ENCODE assay signal across 16 cellular contexts in genomic region chr10:74026428-74026979, GRCh38. TPM values are rescaled to one million over a fixed set of nuclear protein-coding genes. Genes with fewer than 3 reads are reported as not detected.
DNase-seq lines count a peak whose midpoint lies in the region; ATAC-seq and TF ChIP-seq lines count a peak whose summit lies in the region.
"Had no signal": no experiment of that assay in that cellular context is flagged by ENCODE, and none has a peak within 500 bp of the region (broad histone marks: within the 10 kb centered on the region; RNA-seq: fewer than 3 reads in every experiment).

No MANE protein-coding gene starts in this region.

- H3K4me3 ChIP-seq in ACC112 (ENCODE audit: low read depth, low read length) (no peak overlapping the region), HUES48 (ENCODE audit: low read depth, low read length) (no peak overlapping the region; the same call in 1 of the 2 replicates)
- H3K4me3 ChIP-seq: lung had no signal

- peak overlapping the region; percentile 35 for H3K4me3 Mint-ChIP-seq in activated T-helper 17 cell treated with anti-CD3 and anti-CD28 coated beads, Interleukin-2, amount 50 U/mL, for 72 hours
- H3K4me3 Mint-ChIP-seq in nephron progenitor cell, result no peak overlapping the region
- H3K4me3 Mint-ChIP-seq in activated CD8-positive, alpha-beta T cell treated with anti-CD3 and anti-CD28 coated beads for 36 hours, result no peak overlapping the region
- H3K4me3 Mint-ChIP-seq: activated CD8-positive, alpha-beta T cell treated with anti-CD3 and anti-CD28 coated beads, Interleukin-2, amount 10 ng/mL, durations not matched to agents 7 days and 5 days; neural crest cell had no signal

- H3K4me1 Mint-ChIP-seq in activated T-helper 17 cell treated with anti-CD3 and anti-CD28 coated beads, Interleukin-2, amount 50 U/mL, for 72 hours, result peaks cover 33% of the 10 kb centered on the region
- peaks cover 6% of the 10 kb centered on the region for H3K4me1 Mint-ChIP-seq in nephron progenitor cell
- H3K4me1 Mint-ChIP-seq in activated CD8-positive, alpha-beta T cell treated with anti-CD3 and anti-CD28 coated beads for 36 hours (ENCODE audit: low read depth), result peaks cover 12% of the 10 kb centered on the region

- peaks cover 88% of the 10 kb centered on the region for H3K79me2 ChIP-seq in ACC112 (ENCODE audit: control insufficient read depth, insufficient read depth, low read length, unreplicated experiment)

- H3K9me3 ChIP-seq in HUES48 (ENCODE audit: control insufficient read depth, insufficient read depth, low read length), result no peaks in the 10 kb centered on the region

- CTCF ChIA-PET in activated CD8-positive, alpha-beta T cell treated with anti-CD3 and anti-CD28 coated beads for 36 hours (lab: Charles Lee), result interaction anchor here (0.7 to 2.1 kb wide), 5 partner anchors 9 to 140 kb away, joined by 3 to 8 read pairs (median 4); no protein-coding TSS in a partner anchor

- no peaks in the 10 kb centered on the region for H3K9me3 Mint-ChIP-seq in activated T-helper 17 cell treated with anti-CD3 and anti-CD28 coated beads, Interleukin-2, amount 50 U/mL, for 72 hours
- no peaks in the 10 kb centered on the region for H3K9me3 Mint-ChIP-seq in nephron progenitor cell
- no peaks in the 10 kb centered on the region for H3K9me3 Mint-ChIP-seq in activated CD8-positive, alpha-beta T cell treated with anti-CD3 and anti-CD28 coated beads for 36 hours
- H3K9me3 Mint-ChIP-seq: neural crest cell had no signal

- no peaks in the 10 kb centered on the region for H3K27me3 ChIP-seq in ACC112 (ENCODE audit: insufficient read depth, low read length)
- no peaks in the 10 kb centered on the region for H3K27me3 ChIP-seq in HUES48 (ENCODE audit: control insufficient read depth, insufficient read depth, low read length)

- no peak for TF ChIP-seq CTCF in nephron progenitor cell (IDR thresholded peaks at IDR 0.05)
- no peak for TF ChIP-seq CTCF in activated CD8-positive, alpha-beta T cell treated with anti-CD3 and anti-CD28 coated beads for 36 hours (IDR thresholded peaks at IDR 0.05)

- peak overlapping the region; percentile 12 for H3K27ac ChIP-seq in ACC112 (ENCODE audit: low read depth, low read length)
- H3K27ac ChIP-seq in HUES48 (ENCODE audit: low read depth, low read length), result peak overlapping the region; percentile 43

- no peak for ATAC-seq in activated T-helper 17 cell treated with anti-CD3 and anti-CD28 coated beads, Interleukin-2, amount 50 U/mL, for 72 hours (replicated peaks)
- no peak for ATAC-seq in HG03460 (IDR thresholded peaks at IDR 0.05; ENCODE audit: unreplicated experiment)
- ATAC-seq in activated CD8-positive, alpha-beta T cell treated with anti-CD3 and anti-CD28 coated beads for 36 hours, result no peak
- ATAC-seq: activated CD8-positive, alpha-beta T cell treated with anti-CD3 and anti-CD28 coated beads, Interleukin-2, amount 10 ng/mL, durations not matched to agents 7 days and 5 days had no signal

- peak overlapping the region; percentile 76 for H3K27ac Mint-ChIP-seq in activated T-helper 17 cell treated with anti-CD3 and anti-CD28 coated beads, Interleukin-2, amount 50 U/mL, for 72 hours
- peak overlapping the region; percentile 42 for H3K27ac Mint-ChIP-seq in nephron progenitor cell
- no peak overlapping the region for H3K27ac Mint-ChIP-seq in activated CD8-positive, alpha-beta T cell treated with anti-CD3 and anti-CD28 coated beads for 36 hours
- H3K27ac Mint-ChIP-seq: activated CD8-positive, alpha-beta T cell treated with anti-CD3 and anti-CD28 coated beads, Interleukin-2, amount 10 ng/mL, durations not matched to agents 7 days and 5 days had no signal

- H2AFZ ChIP-seq in ACC112 (ENCODE audit: low read length, unreplicated experiment), result no peak overlapping the region

- intact Hi-C loops in activated CD8-positive, alpha-beta T cell treated with anti-CD3 and anti-CD28 coated beads for 36 hours (cut with micrococcal nuclease), result no loop called here

- H3K27me3 Mint-ChIP-seq in activated T-helper 17 cell treated with anti-CD3 and anti-CD28 coated beads, Interleukin-2, amount 50 U/mL, for 72 hours, result no peaks in the 10 kb centered on the region
- peaks cover 4% of the 10 kb centered on the region for H3K27me3 Mint-ChIP-seq in nephron progenitor cell (ENCODE audit: low read depth, poor library complexity)
- no peaks in the 10 kb centered on the region for H3K27me3 Mint-ChIP-seq in activated CD8-positive, alpha-beta T cell treated with anti-CD3 and anti-CD28 coated beads for 36 hours

- POLR2A ChIA-PET in activated CD8-positive, alpha-beta T cell treated with anti-CD3 and anti-CD28 coated beads for 36 hours (lab: Charles Lee), result interaction anchor here (1.0 kb wide), 1 partner anchor 14 kb away, joined by 4 read pairs; no protein-coding TSS in a partner anchor

- DNase-seq in nephron progenitor cell (no peak), D341Med (ENCODE audit: low spot score) (no peak)
- DNase-seq in activated CD8-positive, alpha-beta T cell treated with anti-CD3 and anti-CD28 coated beads for 36 hours, result no peak
- no peak for DNase-seq in stimulated activated CD4-positive, alpha-beta T cell treated with anti-CD3 and anti-CD28 coated beads, Interleukin-15, amount 100 ng/mL, for 24 hours
- DNase-seq: activated CD8-positive, alpha-beta T cell treated with anti-CD3 and anti-CD28 coated beads, Interleukin-2, amount 10 ng/mL, durations not matched to agents 7 days and 5 days; activated effector memory CD4-positive, alpha-beta T cell treated with Interleukin-2 at 50 U/mL for 16 hours; AML-193; DMS153; NCI-H1092; NCI-H2171 had no signal

- peaks cover 17% of the 10 kb centered on the region for H3K36me3 Mint-ChIP-seq in activated T-helper 17 cell treated with anti-CD3 and anti-CD28 coated beads, Interleukin-2, amount 50 U/mL, for 72 hours (ENCODE audit: low read depth)
- peaks cover 19% of the 10 kb centered on the region for H3K36me3 Mint-ChIP-seq in nephron progenitor cell (ENCODE audit: low read depth)
- no peaks in the 10 kb centered on the region for H3K36me3 Mint-ChIP-seq in activated CD8-positive, alpha-beta T cell treated with anti-CD3 and anti-CD28 coated beads for 36 hours (ENCODE audit: low read depth)

- H3K9ac ChIP-seq in HUES48 (ENCODE audit: low read depth, low read length), result no peak overlapping the region

- no peaks in the 10 kb centered on the region for H3K36me3 ChIP-seq in ACC112 (ENCODE audit: insufficient read depth, low read length)
- peaks cover 32% of the 10 kb centered on the region for H3K36me3 ChIP-seq in HUES48 (ENCODE audit: control insufficient read depth, insufficient read depth, low read length)

- H3K4me1 ChIP-seq in ACC112 (ENCODE audit: control insufficient read depth, insufficient read depth, low read length, unreplicated experiment), result peaks cover 72% of the 10 kb centered on the region
- peaks cover 35% of the 10 kb centered on the region for H3K4me1 ChIP-seq in HUES48 (ENCODE audit: control insufficient read depth, insufficient read depth, low read length)

RNA-seq across cellular contexts. Expression of gene VCL, which starts 28.6 kb away (rescaled TPM):
- total RNA-seq in activated T-helper 17 cell treated with anti-CD3 and anti-CD28 coated beads, Interleukin-2, amount 50 U/mL, for 72 hours, result 10 to 100 TPM; 18.4 to 27.2 TPM
- total RNA-seq in activated CD8-positive, alpha-beta T cell treated with anti-CD3 and anti-CD28 coated beads for 36 hours, result 10 to 100 TPM; 16.9 to 17.7 TPM
